In the genomic region with DNA sequence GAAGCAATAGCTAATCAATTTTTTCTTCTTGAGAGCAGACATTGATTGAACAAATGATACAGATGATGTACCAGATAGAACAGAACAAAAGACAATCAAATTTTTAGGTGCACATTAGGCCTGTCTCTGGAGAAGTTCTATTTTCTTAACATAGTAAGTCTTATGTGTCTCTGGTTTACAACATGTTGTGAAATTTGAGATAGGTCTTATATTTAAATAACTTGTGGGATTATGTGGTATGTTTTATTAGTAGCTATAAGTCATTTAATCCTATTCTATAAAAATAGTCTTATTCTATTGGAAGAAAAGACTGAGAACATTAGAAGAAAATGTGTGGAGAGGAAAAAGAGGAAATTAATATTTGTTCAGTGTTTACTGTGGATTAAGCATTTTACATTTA, we compare ENCODE assay signal across 7 cellular contexts.
"Had no signal": no experiment of that assay in that cellular context is flagged by ENCODE, and none has a peak within 500 bp of the region (broad histone marks: within the 10 kb centered on the region; RNA-seq: fewer than 3 reads in every experiment).

No MANE protein-coding gene starts in this region.

- H3K4me3 ChIP-seq: GM23248, HAP-1 had no signal

- H3K9me3 Mint-ChIP-seq: HFFc6, IgD-negative memory B cell had no signal

- H3K27ac Mint-ChIP-seq: HFFc6, IgD-negative memory B cell had no signal

- H3K36me3 Mint-ChIP-seq: IgD-negative memory B cell had no signal

- H3K9me3 ChIP-seq: HAP-1 had no signal

- H3K4me3 Mint-ChIP-seq: HFFc6, IgD-negative memory B cell had no signal

- DNase-seq: GM23248, GOT3, H7, HFFc6 had no signal

- H3K27me3 Mint-ChIP-seq: IgD-negative memory B cell had no signal

- H3K27ac ChIP-seq: GM23248, HL-60 had no signal

- H3K4me1 Mint-ChIP-seq: IgD-negative memory B cell had no signal

- H3K9ac ChIP-seq: GM23248 had no signal

- H3K36me3 ChIP-seq: HAP-1 had no signal
